ENCODE assay signal across 10 cellular contexts in genomic region chr5:87127426-87127825, GRCh38.
DNase-seq lines count a peak whose midpoint lies in the region; ATAC-seq, FAIRE-seq and TF ChIP-seq lines count a peak whose summit lies in the region.
"Had no signal": no experiment of that assay in that cellular context is flagged by ENCODE, and none has a peak within 500 bp of the region (broad histone marks: within the 10 kb centered on the region; RNA-seq: fewer than 3 reads in every experiment).

No MANE protein-coding gene starts in this region.

- peak overlapping the region; percentile 93 for H3K27ac Mint-ChIP-seq in astrocyte (ENCODE audit: unreplicated experiment)
- peak overlapping the region; percentile 57 to 82 for H3K27ac Mint-ChIP-seq in natural killer cell treated with Interleukin-12 subunit alpha and Interleukin-12 subunit beta and Interleukin-15 and Interleukin-18, amount 100 ng/mL, for 72 hours

- H3K27me3 ChIP-seq in astrocyte (ENCODE audit: insufficient read depth, low read length): no peaks in the 10 kb centered on the region
- H3K27me3 ChIP-seq in left lung: no peaks in the 10 kb centered on the region
- H3K27me3 ChIP-seq: upper lobe of right lung had no signal

- H3K9me3 ChIP-seq in astrocyte (ENCODE audit: insufficient read depth, low read depth, low read length) (no peaks in the 10 kb centered on the region), left lung (no peaks in the 10 kb centered on the region)
- H3K9me3 ChIP-seq: upper lobe of right lung had no signal

- peaks cover 32% of the 10 kb centered on the region for H3K4me1 Mint-ChIP-seq in astrocyte (ENCODE audit: low read depth, unreplicated experiment)
- peaks cover 15 to 30% of the 10 kb centered on the region in 2 donors for H3K4me1 Mint-ChIP-seq in natural killer cell treated with Interleukin-12 subunit alpha and Interleukin-12 subunit beta and Interleukin-15 and Interleukin-18, amount 100 ng/mL, for 72 hours (ENCODE audit: low read depth in 2 of 2)

- H4K20me1 ChIP-seq in astrocyte (ENCODE audit: insufficient read depth, low read length): no peaks in the 10 kb centered on the region

- H3K4me2 ChIP-seq in astrocyte (ENCODE audit: low read length): peak overlapping the region; percentile 65

- peaks cover 30% of the 10 kb centered on the region for H3K4me1 ChIP-seq in astrocyte (ENCODE audit: insufficient read depth, low read length)
- H3K4me1 ChIP-seq in left lung: no peaks in the 10 kb centered on the region
- H3K4me1 ChIP-seq: upper lobe of right lung had no signal

- H2AFZ ChIP-seq in astrocyte (ENCODE audit: low read depth, low read length): no peak overlapping the region

- intact Hi-C loops in left lung (cut with DNase I): no loop called here

- peak overlapping the region; percentile 71 for H3K4me3 Mint-ChIP-seq in astrocyte (ENCODE audit: unreplicated experiment)
- H3K4me3 Mint-ChIP-seq in natural killer cell treated with Interleukin-12 subunit alpha and Interleukin-12 subunit beta and Interleukin-15 and Interleukin-18, amount 100 ng/mL, for 72 hours: peak overlapping the region; percentile 47

- no peaks in the 10 kb centered on the region for H3K79me2 ChIP-seq in astrocyte (ENCODE audit: insufficient read depth, low read length)

- no peak for DNase-seq in GM12891 (ENCODE audit: insufficient read length, low spot score)
- peak; percentile 91 for DNase-seq in HT1080 (ENCODE audit: low read depth)
- DNase-seq in astrocyte (ENCODE audit: low read depth): peak; percentile 90
- DNase-seq in natural killer cell treated with Interleukin-12 subunit alpha and Interleukin-12 subunit beta and Interleukin-15 and Interleukin-18, amount 100 ng/mL, for 72 hours (ENCODE audit: low spot score): no peak
- DNase-seq in NCI-H1694 (lab: John Stamatoyannopoulos, UW): no peak
- no peak for DNase-seq in anterior cingulate cortex (lab: John Stamatoyannopoulos, UW)
- DNase-seq in left lung: no peak
- DNase-seq: GOT3, upper lobe of right lung had no signal

- no peak for FAIRE-seq in GM12891 (lab: Jason Lieb, UNC)
- peak; percentile 97 for FAIRE-seq in astrocyte (lab: Jason Lieb, UNC)
- FAIRE-seq: colon had no signal

- H3K9me3 Mint-ChIP-seq in astrocyte (ENCODE audit: unreplicated experiment): no peaks in the 10 kb centered on the region
- peaks cover 2% of the 10 kb centered on the region for H3K9me3 Mint-ChIP-seq in natural killer cell treated with Interleukin-12 subunit alpha and Interleukin-12 subunit beta and Interleukin-15 and Interleukin-18, amount 100 ng/mL, for 72 hours

- H3K27me3 Mint-ChIP-seq in astrocyte (ENCODE audit: low read depth, unreplicated experiment): no peaks in the 10 kb centered on the region
- H3K27me3 Mint-ChIP-seq in natural killer cell treated with Interleukin-12 subunit alpha and Interleukin-12 subunit beta and Interleukin-15 and Interleukin-18, amount 100 ng/mL, for 72 hours: no peaks in the 10 kb centered on the region

- no peak overlapping the region for H3K4me3 ChIP-seq in astrocyte (ENCODE audit: insufficient read depth, low read depth, low read length)
- H3K4me3 ChIP-seq in left lung: no peak overlapping the region
- H3K4me3 ChIP-seq: upper lobe of right lung had no signal

- no peaks in the 10 kb centered on the region for H3K36me3 Mint-ChIP-seq in astrocyte (ENCODE audit: low read depth, unreplicated experiment)
- H3K36me3 Mint-ChIP-seq in natural killer cell treated with Interleukin-12 subunit alpha and Interleukin-12 subunit beta and Interleukin-15 and Interleukin-18, amount 100 ng/mL, for 72 hours: no peaks in the 10 kb centered on the region

- H3K27ac ChIP-seq in astrocyte (ENCODE audit: low read depth, low read length): peak overlapping the region; percentile 75
- H3K27ac ChIP-seq in left lung: no peak overlapping the region
- H3K27ac ChIP-seq: upper lobe of right lung had no signal

- ATAC-seq in natural killer cell treated with Interleukin-12 subunit alpha and Interleukin-12 subunit beta and Interleukin-15 and Interleukin-18, amount 100 ng/mL, for 72 hours: peak; percentile 80 to 97
- ATAC-seq in left lung: no peak
- ATAC-seq: upper lobe of right lung had no signal

- TF ChIP-seq POLR2A in GM12891 (IDR thresholded peaks at IDR 0.05; ENCODE audit: low read depth, low read length): no peak

- TF ChIP-seq CTCF in astrocyte (IDR thresholded peaks at IDR 0.05; ENCODE audit: insufficient read depth, low read depth, low read length): no peak
- TF ChIP-seq CTCF in left lung (IDR thresholded peaks at IDR 0.05): no peak

- H3K9ac ChIP-seq in astrocyte (ENCODE audit: low read length): peak overlapping the region; percentile 45

- H3K36me3 ChIP-seq in astrocyte (ENCODE audit: insufficient read depth, low read length): no peaks in the 10 kb centered on the region
- H3K36me3 ChIP-seq in left lung: no peaks in the 10 kb centered on the region
- H3K36me3 ChIP-seq: upper lobe of right lung had no signal

TF ChIP-seq in GM12891, 5 proteins besides CTCF, POLR2A, EP300 and RAD21:
- TF ChIP-seq PAX5 (IDR thresholded peaks at IDR 0.05; ENCODE audit: insufficient read depth, low read length, severe bottlenecking) (no peak), SPI1 (IDR thresholded peaks at IDR 0.05; ENCODE audit: low read depth, low read length) (peak; percentile 21; the same call in 1 of the 2 replicates), TAF1 (IDR thresholded peaks at IDR 0.05; ENCODE audit: low read depth, low read length) (no peak), POU2F2 (IDR thresholded peaks at IDR 0.05; ENCODE audit: low read depth, low read length) (no peak), POLR2AphosphoS5 (IDR thresholded peaks at IDR 0.05; ENCODE audit: low read depth, low read length) (no peak)

Comparison
In these comparisons a context has a peak if more than half of its experiments do, and no peak if none do; other contexts are left out.
1. DNase-seq: peak in HT1080 (single experiment) and astrocyte (single experiment); none in GM12891 (single experiment), natural killer cell treated with Interleukin-12 subunit alpha and Interleukin-12 subunit beta and Interleukin-15 and Interleukin-18, amount 100 ng/mL, for 72 hours (single experiment), NCI-H1694 (single experiment), anterior cingulate cortex (0 of 58) and left lung (0 of 2).